In the genomic region with DNA sequence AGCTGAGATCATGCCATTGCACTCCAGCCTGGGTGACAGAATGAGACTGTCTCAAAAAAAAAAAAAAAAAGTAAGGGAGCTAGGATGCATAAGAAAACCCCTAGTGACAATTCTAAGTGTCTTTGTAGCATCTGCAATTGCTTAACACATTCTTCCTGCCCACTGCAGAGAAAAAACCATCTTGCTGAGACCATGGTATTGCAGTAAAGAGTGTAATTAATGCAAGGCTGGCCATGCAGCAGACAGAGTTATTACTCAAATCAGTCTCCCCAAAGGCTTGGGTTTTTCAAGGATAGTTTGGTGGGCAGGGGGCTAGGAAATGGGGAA, we compare ENCODE assay signal across 20 cellular contexts. TPM values are rescaled to one million over a fixed set of nuclear protein-coding genes. Genes with fewer than 3 reads are reported as not detected.
A peak's percentile ranks its signal among the peaks of the same experiment; 100 is the strongest.
DNase-seq lines count a peak whose midpoint lies in the region; ATAC-seq, FAIRE-seq and TF ChIP-seq lines count a peak whose summit lies in the region.
"Had no signal": no experiment of that assay in that cellular context is flagged by ENCODE, and none has a peak within 500 bp of the region (broad histone marks: within the 10 kb centered on the region; RNA-seq: fewer than 3 reads in every experiment).

No MANE protein-coding gene starts in this region.

- H3K4me1 Mint-ChIP-seq in astrocyte (ENCODE audit: low read depth, unreplicated experiment) = peaks cover 21% of the 10 kb centered on the region

- H2AFZ ChIP-seq in ACC112 (ENCODE audit: low read length, unreplicated experiment) (no peak overlapping the region), KMS-11 (ENCODE audit: low read depth) (no peak overlapping the region), astrocyte (ENCODE audit: low read depth, low read length) (no peak overlapping the region)

- H3K4me1 ChIP-seq in ACC112 (ENCODE audit: control insufficient read depth, insufficient read depth, low read length, unreplicated experiment) (peaks cover 22% of the 10 kb centered on the region), KMS-11 (ENCODE audit: low read depth, poor library complexity, severe bottlenecking) (peaks cover 20% of the 10 kb centered on the region), astrocyte (ENCODE audit: insufficient read depth, low read length) (peaks cover 11% of the 10 kb centered on the region), psoas muscle (no peaks in the 10 kb centered on the region)

- no peaks in the 10 kb centered on the region for H3K27me3 ChIP-seq in ACC112 (ENCODE audit: insufficient read depth, low read length)
- H3K27me3 ChIP-seq in BJ (ENCODE audit: control insufficient read depth, insufficient read depth, low read length) = no peaks in the 10 kb centered on the region
- no peaks in the 10 kb centered on the region for H3K27me3 ChIP-seq in KMS-11 (ENCODE audit: insufficient read depth, low read depth)
- H3K27me3 ChIP-seq in astrocyte (ENCODE audit: insufficient read depth, low read length) = no peaks in the 10 kb centered on the region
- no peaks in the 10 kb centered on the region for H3K27me3 ChIP-seq in psoas muscle (ENCODE audit: insufficient read depth in 3 of 3, low read length in 2 of 3)
- H3K27me3 ChIP-seq: MG63 had no signal

- H3K4me3 ChIP-seq in ACC112 (ENCODE audit: low read depth, low read length) (peak overlapping the region; percentile 15; the same call in 1 of the 2 replicates), BJ (ENCODE audit: low read depth, low read length) (no peak overlapping the region), KMS-11 (IDR thresholded peaks at IDR 0.05; ENCODE audit: insufficient read depth, low read depth, low read length) (no peak overlapping the region), astrocyte (ENCODE audit: insufficient read depth, low read depth, low read length) (no peak overlapping the region), psoas muscle (no peak overlapping the region)
- H3K4me3 ChIP-seq: MG63 had no signal

- POLR2A ChIA-PET in BJ (lab: Charles Lee) = interaction anchor here (0.6 kb wide), 1 partner anchor 831 kb away, joined by 3 read pairs; no protein-coding TSS in a partner anchor

- H3K9ac ChIP-seq in KMS-11 (no peak overlapping the region), astrocyte (ENCODE audit: low read length) (no peak overlapping the region)

- H3K9me3 Mint-ChIP-seq in astrocyte (ENCODE audit: unreplicated experiment) = no peaks in the 10 kb centered on the region

- H3K4me3 Mint-ChIP-seq in astrocyte (ENCODE audit: unreplicated experiment) = no peak overlapping the region
- H3K4me3 Mint-ChIP-seq: T-helper 1 cell treated with Interleukin-12 subunit alpha and Interleukin-12 subunit beta and Interleukin-4 antibody, amounts not matched to agents 30 μg/mL and 1 μg/mL, for 36 hours had no signal

- intact Hi-C loops in psoas muscle (cut with DNase I) = loop anchor here (5.0 kb wide), 1 partner anchor 442 kb away; no protein-coding TSS in a partner anchor

- CTCF ChIA-PET in BJ (lab: Yijun Ruan, JAX) = interaction anchor here (0.9 to 11.9 kb wide), 4 partner anchors 15 to 443 kb away, joined by 3 to 166 read pairs (median 48); no protein-coding TSS in a partner anchor

- no peak for TF ChIP-seq CTCF in BJ (IDR thresholded peaks at IDR 0.05; ENCODE audit: insufficient read depth, low read depth, low read length)
- no peak for TF ChIP-seq CTCF in KMS-11 (conservative IDR thresholded peaks at IDR 0.05; ENCODE audit: low read depth, low read length)
- no peak for TF ChIP-seq CTCF in astrocyte (IDR thresholded peaks at IDR 0.05; ENCODE audit: insufficient read depth, low read depth, low read length)
- no peak for TF ChIP-seq CTCF in psoas muscle (IDR thresholded peaks at IDR 0.05)

- H3K9me3 ChIP-seq in astrocyte (ENCODE audit: insufficient read depth, low read depth, low read length) (no peaks in the 10 kb centered on the region), psoas muscle (no peaks in the 10 kb centered on the region)
- H3K9me3 ChIP-seq: MG63 had no signal

- no peaks in the 10 kb centered on the region for H3K79me2 ChIP-seq in ACC112 (ENCODE audit: control insufficient read depth, insufficient read depth, low read length, unreplicated experiment)
- H3K79me2 ChIP-seq in KMS-11 (ENCODE audit: insufficient read depth, low read depth) = no peaks in the 10 kb centered on the region
- H3K79me2 ChIP-seq in astrocyte (ENCODE audit: insufficient read depth, low read length) = no peaks in the 10 kb centered on the region

- H3K27ac ChIP-seq in ACC112 (ENCODE audit: low read depth, low read length) = peak overlapping the region; percentile 46
- 0 out of 2 replicates have a peak overlapping the region, but pooled peaks have one; percentile 29 for H3K27ac ChIP-seq in KMS-11
- no peak overlapping the region for H3K27ac ChIP-seq in astrocyte (ENCODE audit: low read depth, low read length)
- H3K27ac ChIP-seq in psoas muscle = no peak overlapping the region
- H3K27ac ChIP-seq: C4-2B had no signal

- no peak for FAIRE-seq in astrocyte (lab: Jason Lieb, UNC)
- FAIRE-seq: G401.6, GM19239 had no signal

- no peaks in the 10 kb centered on the region for H3K27me3 Mint-ChIP-seq in astrocyte (ENCODE audit: low read depth, unreplicated experiment)

- peak overlapping the region; percentile 92 for H3K27ac Mint-ChIP-seq in astrocyte (ENCODE audit: unreplicated experiment)

- no peaks in the 10 kb centered on the region for H3K36me3 ChIP-seq in ACC112 (ENCODE audit: insufficient read depth, low read length)
- no peaks in the 10 kb centered on the region for H3K36me3 ChIP-seq in BJ (ENCODE audit: control insufficient read depth, insufficient read depth, low read length)
- H3K36me3 ChIP-seq in KMS-11 (ENCODE audit: insufficient read depth) = no peaks in the 10 kb centered on the region
- H3K36me3 ChIP-seq in astrocyte (ENCODE audit: insufficient read depth, low read length) = no peaks in the 10 kb centered on the region
- no peaks in the 10 kb centered on the region for H3K36me3 ChIP-seq in psoas muscle (ENCODE audit: insufficient read depth in 1 of 2, low read depth in 1 of 2)
- H3K36me3 ChIP-seq: MG63 had no signal

- H4K20me1 ChIP-seq in KMS-11 (ENCODE audit: insufficient read depth) (no peaks in the 10 kb centered on the region), astrocyte (ENCODE audit: insufficient read depth, low read length) (no peaks in the 10 kb centered on the region)

- peaks cover 1% of the 10 kb centered on the region for H3K36me3 Mint-ChIP-seq in astrocyte (ENCODE audit: low read depth, unreplicated experiment)

- DNase-seq in BJ (ENCODE audit: low read depth) (peak; percentile 40), astrocyte (ENCODE audit: low read depth) (no peak), psoas muscle (no peak), NCI-H82 (lab: John Stamatoyannopoulos, UW) (no peak)
- no peak for DNase-seq in stimulated activated naive CD4-positive, alpha-beta T cell (lab: John Stamatoyannopoulos, UW)
- DNase-seq: COR-L47, DMS79, NCI-H1436 treated with DMSO at 0.1 percent for 48 hours, NCI-H2081, NCI-H524, SHP77 treated with DMSO at 0.1 percent for 48 hours had no signal

- H3K4me2 ChIP-seq in KMS-11 (no peak overlapping the region), astrocyte (ENCODE audit: low read length) (peak overlapping the region; percentile 2)

- ATAC-seq in psoas muscle = no peak
- ATAC-seq: Panc1 had no signal

RNA-seq across cellular contexts. Expression of a gene that starts 27.6 kb away (rescaled TPM):
- polyA plus RNA-seq in BJ (2011; rRNA removed) = not detected in 2 replicates
- not detected in 2 replicates for polyA minus RNA-seq in BJ (2011; rRNA and poly(A)+ RNA removed)
- 0.07 TPM in 1 of 2 replicates, not detected in the other for total RNA-seq in astrocyte
- total RNA-seq in psoas muscle = not detected
- polyA plus RNA-seq in psoas muscle = under 1 TPM in 1 of 3 donors, not detected in 2; 0.08 TPM
- polyA plus RNA-seq: AG04450 had no signal

Comparison
In these comparisons a context has a peak if more than half of its experiments do, and no peak if none do; other contexts are left out.
1. H3K27ac ChIP-seq: peak in ACC112 (single experiment) and KMS-11 (single experiment); none in astrocyte (single experiment) and psoas muscle (single experiment).